In the genomic region with DNA sequence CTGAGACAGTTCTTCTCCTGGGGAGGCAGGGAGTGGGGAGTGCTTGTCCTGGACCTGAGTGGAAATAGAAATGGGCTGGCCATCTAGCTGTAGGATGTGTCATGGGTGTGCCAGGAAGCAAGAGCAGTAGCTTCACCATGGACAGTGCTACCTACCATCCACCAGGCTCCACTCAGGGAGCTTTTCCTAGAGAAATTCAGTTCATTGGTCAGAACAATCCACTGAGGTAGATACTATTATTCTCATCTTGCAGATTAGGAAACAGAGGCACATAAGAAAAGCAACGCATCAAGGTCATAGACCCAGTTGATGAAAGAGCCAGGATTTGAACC, we compare ENCODE assay signal across 1 cellular context.
TF ChIP-seq lines count a peak whose summit lies in the region.

No MANE protein-coding gene starts in this region.

TF ChIP-seq in H1, 55 proteins besides CTCF, POLR2A, EP300 and RAD21:
- TF ChIP-seq YY1 (IDR thresholded peaks at IDR 0.05; ENCODE audit: low read depth, low read length) (no peak), JUN (IDR thresholded peaks at IDR 0.05; ENCODE audit: low read depth, low read length) (no peak), GTF2F1 (IDR thresholded peaks at IDR 0.05; ENCODE audit: borderline replicate concordance, low read depth, low read length) (no peak), CHD2 (IDR thresholded peaks at IDR 0.05; ENCODE audit: low read length) (no peak), HDAC6 (IDR thresholded peaks at IDR 0.05; ENCODE audit: low read depth, low read length) (no peak)
